Comparison of ENCODE assay signal across 18 cellular contexts in the genomic region with DNA sequence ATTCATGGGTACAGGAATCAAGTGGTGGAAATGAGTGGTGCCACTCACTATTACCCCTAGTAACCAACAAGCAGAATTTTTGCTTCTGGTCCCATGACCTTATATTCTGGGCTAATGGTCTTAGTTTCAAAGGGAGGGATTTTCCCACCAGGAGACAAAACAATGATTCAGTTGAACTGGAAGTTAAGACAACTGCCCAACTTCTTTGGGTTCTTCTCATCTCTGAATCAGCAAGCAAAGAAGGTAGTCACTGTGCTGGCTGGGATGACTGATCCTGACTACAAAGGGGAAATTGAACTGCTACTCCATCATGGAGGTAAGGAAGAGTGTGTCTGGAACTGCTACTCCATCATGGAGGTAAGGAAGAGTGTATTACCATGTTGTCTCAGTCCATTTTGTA.
DNase-seq lines count a peak whose midpoint lies in the region; ATAC-seq, FAIRE-seq and TF ChIP-seq lines count a peak whose summit lies in the region.
"Had no signal": no experiment of that assay in that cellular context is flagged by ENCODE, and none has a peak within 500 bp of the region (broad histone marks: within the 10 kb centered on the region; RNA-seq: fewer than 3 reads in every experiment).

No MANE protein-coding gene starts in this region.

- H3K27ac ChIP-seq in astrocyte (ENCODE audit: low read depth, low read length) = no peak overlapping the region
- H3K27ac ChIP-seq: BLaER1 had no signal

- H3K9me3 ChIP-seq in astrocyte (ENCODE audit: insufficient read depth, low read depth, low read length) = no peaks in the 10 kb centered on the region

- CTCF ChIA-PET in WTC11 (lab: Charles Lee) = no interaction called here

- no peaks in the 10 kb centered on the region for H4K20me1 ChIP-seq in astrocyte (ENCODE audit: insufficient read depth, low read length)
- H4K20me1 ChIP-seq: BLaER1 had no signal

- peak; percentile 16 for DNase-seq in COLO829 (ENCODE audit: low spot score)
- peak; percentile 37 for DNase-seq in HT1080 (ENCODE audit: low read depth)
- no peak for DNase-seq in astrocyte (ENCODE audit: low read depth)
- DNase-seq in fibroblast of the aortic adventitia (ENCODE audit: low read depth) = peak; percentile 4
- no peak for DNase-seq in islet precursor cell
- no peak for DNase-seq in iPS-NIHi7 (ENCODE audit: extremely low spot score)
- no peak for DNase-seq in activated naive CD4-positive, alpha-beta T cell treated with anti-CD3 and anti-CD28 coated beads, Interleukin-2, amount 50 U/mL, for 72 hours (ENCODE audit: low spot score in 2 of 2)
- DNase-seq in WTC11 (ENCODE audit: low spot score) = no peak
- DNase-seq: 8988T; Calu3; CD4-positive, alpha-beta memory T cell; DMS79 treated with DMSO at 0.1 percent for 48 hours; EL; H9 had no signal

- no peak overlapping the region for H2AFZ ChIP-seq in astrocyte (ENCODE audit: low read depth, low read length)
- H2AFZ ChIP-seq: GM23338 had no signal

- POLR2A ChIA-PET in WTC11 (lab: Charles Lee) = no interaction called here

- H3K79me2 ChIP-seq in astrocyte (ENCODE audit: insufficient read depth, low read length) = no peaks in the 10 kb centered on the region

- H3K27me3 ChIP-seq in astrocyte (ENCODE audit: insufficient read depth, low read length) = no peaks in the 10 kb centered on the region

- H3K27ac Mint-ChIP-seq in astrocyte (ENCODE audit: unreplicated experiment) = no peak overlapping the region
- H3K27ac Mint-ChIP-seq in activated naive CD4-positive, alpha-beta T cell treated with anti-CD3 and anti-CD28 coated beads, Interleukin-2, amount 50 U/mL, for 72 hours = no peak overlapping the region
- no peak overlapping the region for H3K27ac Mint-ChIP-seq in WTC11
- H3K27ac Mint-ChIP-seq: CD4-positive, alpha-beta memory T cell; GM23338; H9 had no signal

- no peaks in the 10 kb centered on the region for H3K4me1 ChIP-seq in astrocyte (ENCODE audit: insufficient read depth, low read length)
- H3K4me1 ChIP-seq: BLaER1 had no signal

- H3K9me3 Mint-ChIP-seq in astrocyte (ENCODE audit: unreplicated experiment) (peaks cover 12% of the 10 kb centered on the region), WTC11 (peaks cover 33% of the 10 kb centered on the region)
- peaks cover 4 to 7% of the 10 kb centered on the region in 2 donors for H3K9me3 Mint-ChIP-seq in activated naive CD4-positive, alpha-beta T cell treated with anti-CD3 and anti-CD28 coated beads, Interleukin-2, amount 50 U/mL, for 72 hours

- H3K4me1 Mint-ChIP-seq in astrocyte (ENCODE audit: low read depth, unreplicated experiment) (peaks cover 2% of the 10 kb centered on the region), WTC11 (peaks cover 3% of the 10 kb centered on the region; the same call in 1 of the 2 replicates)
- H3K4me1 Mint-ChIP-seq: CD14-positive monocyte; CD4-positive, alpha-beta memory T cell had no signal

- H3K36me3 ChIP-seq in astrocyte (ENCODE audit: insufficient read depth, low read length) = no peaks in the 10 kb centered on the region
- H3K36me3 ChIP-seq: BLaER1 had no signal

- ATAC-seq in activated naive CD4-positive, alpha-beta T cell treated with anti-CD3 and anti-CD28 coated beads, Interleukin-2, amount 50 U/mL, for 72 hours = no peak
- no peak for ATAC-seq in WTC11
- ATAC-seq: GM12878, GM23338 had no signal

- H3K9ac ChIP-seq in astrocyte (ENCODE audit: low read length) = no peak overlapping the region
- H3K9ac ChIP-seq: BLaER1 had no signal

- H3K4me3 Mint-ChIP-seq in astrocyte (ENCODE audit: unreplicated experiment) = no peak overlapping the region
- H3K4me3 Mint-ChIP-seq in WTC11 = no peak overlapping the region
- H3K4me3 Mint-ChIP-seq: CD14-positive monocyte; CD4-positive, alpha-beta memory T cell; GM23338; H9 had no signal

- H3K4me2 ChIP-seq in astrocyte (ENCODE audit: low read length) = no peak overlapping the region
- H3K4me2 ChIP-seq: BLaER1, GM23338 had no signal

- FAIRE-seq in astrocyte (lab: Jason Lieb, UNC) = peak; percentile 29
- FAIRE-seq: GM12878 had no signal

- H3K4me3 ChIP-seq in astrocyte (ENCODE audit: insufficient read depth, low read depth, low read length) (no peak overlapping the region), fibroblast of the aortic adventitia (ENCODE audit: low read depth, low read length) (no peak overlapping the region)
- H3K4me3 ChIP-seq: BLaER1, GM12878, GM23338 had no signal

- H3K36me3 Mint-ChIP-seq in astrocyte (ENCODE audit: low read depth, unreplicated experiment) = no peaks in the 10 kb centered on the region
- no peaks in the 10 kb centered on the region for H3K36me3 Mint-ChIP-seq in activated naive CD4-positive, alpha-beta T cell treated with anti-CD3 and anti-CD28 coated beads, Interleukin-2, amount 50 U/mL, for 72 hours
- H3K36me3 Mint-ChIP-seq in WTC11 = peaks cover 25% of the 10 kb centered on the region
- H3K36me3 Mint-ChIP-seq: CD14-positive monocyte; CD4-positive, alpha-beta memory T cell had no signal

- TF ChIP-seq CTCF in astrocyte (IDR thresholded peaks at IDR 0.05; ENCODE audit: insufficient read depth, low read depth, low read length) (no peak), fibroblast of the aortic adventitia (IDR thresholded peaks at IDR 0.05; ENCODE audit: insufficient read depth, low read length) (no peak), WTC11 (IDR thresholded peaks at IDR 0.05) (no peak)

- H3K27me3 Mint-ChIP-seq in astrocyte (ENCODE audit: low read depth, unreplicated experiment) = no peaks in the 10 kb centered on the region
- peaks cover 9% of the 10 kb centered on the region for H3K27me3 Mint-ChIP-seq in WTC11 (ENCODE audit: low read depth)
- H3K27me3 Mint-ChIP-seq: CD4-positive, alpha-beta memory T cell had no signal

TF ChIP-seq in WTC11, 78 proteins besides CTCF, POLR2A, EP300 and RAD21:
- no peak for TF ChIP-seq TEAD4 (CRISPR knock-in tag; IDR thresholded peaks at IDR 0.05)
- TF ChIP-seq, protein P1, sequence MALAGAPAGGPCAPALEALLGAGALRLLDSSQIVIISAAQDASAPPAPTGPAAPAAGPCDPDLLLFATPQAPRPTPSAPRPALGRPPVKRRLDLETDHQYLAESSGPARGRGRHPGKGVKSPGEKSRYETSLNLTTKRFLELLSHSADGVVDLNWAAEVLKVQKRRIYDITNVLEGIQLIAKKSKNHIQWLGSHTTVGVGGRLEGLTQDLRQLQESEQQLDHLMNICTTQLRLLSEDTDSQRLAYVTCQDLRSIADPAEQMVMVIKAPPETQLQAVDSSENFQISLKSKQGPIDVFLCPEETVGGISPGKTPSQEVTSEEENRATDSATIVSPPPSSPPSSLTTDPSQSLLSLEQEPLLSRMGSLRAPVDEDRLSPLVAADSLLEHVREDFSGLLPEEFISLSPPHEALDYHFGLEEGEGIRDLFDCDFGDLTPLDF (CRISPR knock-in tag; IDR thresholded peaks at IDR 0.05) = no peak
- TF ChIP-seq, protein P2, sequence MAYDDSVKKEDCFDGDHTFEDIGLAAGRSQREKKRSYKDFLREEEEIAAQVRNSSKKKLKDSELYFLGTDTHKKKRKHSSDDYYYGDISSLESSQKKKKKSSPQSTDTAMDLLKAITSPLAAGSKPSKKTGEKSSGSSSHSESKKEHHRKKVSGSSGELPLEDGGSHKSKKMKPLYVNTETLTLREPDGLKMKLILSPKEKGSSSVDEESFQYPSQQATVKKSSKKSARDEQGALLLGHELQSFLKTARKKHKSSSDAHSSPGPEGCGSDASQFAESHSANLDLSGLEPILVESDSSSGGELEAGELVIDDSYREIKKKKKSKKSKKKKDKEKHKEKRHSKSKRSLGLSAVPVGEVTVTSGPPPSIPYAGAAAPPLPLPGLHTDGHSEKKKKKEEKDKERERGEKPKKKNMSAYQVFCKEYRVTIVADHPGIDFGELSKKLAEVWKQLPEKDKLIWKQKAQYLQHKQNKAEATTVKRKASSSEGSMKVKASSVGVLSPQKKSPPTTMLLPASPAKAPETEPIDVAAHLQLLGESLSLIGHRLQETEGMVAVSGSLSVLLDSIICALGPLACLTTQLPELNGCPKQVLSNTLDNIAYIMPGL (CRISPR knock-in tag; IDR thresholded peaks at IDR 0.05) = no peak
- TF ChIP-seq ZNF219 (CRISPR knock-in tag; IDR thresholded peaks at IDR 0.05; ENCODE audit: borderline replicate concordance) = no peak
- TF ChIP-seq, protein P3, sequence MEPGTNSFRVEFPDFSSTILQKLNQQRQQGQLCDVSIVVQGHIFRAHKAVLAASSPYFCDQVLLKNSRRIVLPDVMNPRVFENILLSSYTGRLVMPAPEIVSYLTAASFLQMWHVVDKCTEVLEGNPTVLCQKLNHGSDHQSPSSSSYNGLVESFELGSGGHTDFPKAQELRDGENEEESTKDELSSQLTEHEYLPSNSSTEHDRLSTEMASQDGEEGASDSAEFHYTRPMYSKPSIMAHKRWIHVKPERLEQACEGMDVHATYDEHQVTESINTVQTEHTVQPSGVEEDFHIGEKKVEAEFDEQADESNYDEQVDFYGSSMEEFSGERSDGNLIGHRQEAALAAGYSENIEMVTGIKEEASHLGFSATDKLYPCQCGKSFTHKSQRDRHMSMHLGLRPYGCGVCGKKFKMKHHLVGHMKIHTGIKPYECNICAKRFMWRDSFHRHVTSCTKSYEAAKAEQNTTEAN (CRISPR knock-in tag; IDR thresholded peaks at IDR 0.05) = no peak
- TF ChIP-seq, protein P4, sequence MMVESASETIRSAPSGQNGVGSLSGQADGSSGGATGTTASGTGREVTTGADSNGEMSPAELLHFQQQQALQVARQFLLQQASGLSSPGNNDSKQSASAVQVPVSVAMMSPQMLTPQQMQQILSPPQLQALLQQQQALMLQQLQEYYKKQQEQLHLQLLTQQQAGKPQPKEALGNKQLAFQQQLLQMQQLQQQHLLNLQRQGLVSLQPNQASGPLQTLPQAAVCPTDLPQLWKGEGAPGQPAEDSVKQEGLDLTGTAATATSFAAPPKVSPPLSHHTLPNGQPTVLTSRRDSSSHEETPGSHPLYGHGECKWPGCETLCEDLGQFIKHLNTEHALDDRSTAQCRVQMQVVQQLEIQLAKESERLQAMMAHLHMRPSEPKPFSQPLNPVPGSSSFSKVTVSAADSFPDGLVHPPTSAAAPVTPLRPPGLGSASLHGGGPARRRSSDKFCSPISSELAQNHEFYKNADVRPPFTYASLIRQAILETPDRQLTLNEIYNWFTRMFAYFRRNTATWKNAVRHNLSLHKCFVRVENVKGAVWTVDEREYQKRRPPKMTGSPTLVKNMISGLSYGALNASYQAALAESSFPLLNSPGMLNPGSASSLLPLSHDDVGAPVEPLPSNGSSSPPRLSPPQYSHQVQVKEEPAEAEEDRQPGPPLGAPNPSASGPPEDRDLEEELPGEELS (CRISPR knock-in tag; IDR thresholded peaks at IDR 0.05) = no peak
- TF ChIP-seq GRHL2 (CRISPR knock-in tag; IDR thresholded peaks at IDR 0.05; ENCODE audit: insufficient replicate concordance, severe bottlenecking) = no peak
- no peak for TF ChIP-seq RELA (CRISPR knock-in tag; IDR thresholded peaks at IDR 0.05; ENCODE audit: borderline replicate concordance)
- TF ChIP-seq ZNF138 (CRISPR knock-in tag; conservative IDR thresholded peaks at IDR 0.05) = no peak

Comparison
In these comparisons a context has a peak if more than half of its experiments do, and no peak if none do; other contexts are left out.
1. DNase-seq: peak in COLO829 (single experiment), HT1080 (single experiment) and fibroblast of the aortic adventitia (single experiment); none in astrocyte (single experiment), islet precursor cell (single experiment), iPS-NIHi7 (single experiment), activated naive CD4-positive, alpha-beta T cell treated with anti-CD3 and anti-CD28 coated beads, Interleukin-2, amount 50 U/mL, for 72 hours (0 of 2) and WTC11 (single experiment).